1 cellular context compared by ENCODE assay signal in genomic region chr9:15491950-15492349, GRCh38.
TF ChIP-seq lines count a peak whose summit lies in the region.

No MANE protein-coding gene starts in this region.

TF ChIP-seq in liver, 16 proteins besides CTCF, POLR2A, EP300 and RAD21:
- TF ChIP-seq ATF3 (IDR thresholded peaks at IDR 0.05), result no peak
- TF ChIP-seq TAF1 (conservative IDR thresholded peaks at IDR 0.05), result no peak
- peak; percentile 51 to 70 for TF ChIP-seq HNF4A (conservative IDR thresholded peaks at IDR 0.05)
